Comparison of ENCODE assay signal across 9 cellular contexts in the genomic region with DNA sequence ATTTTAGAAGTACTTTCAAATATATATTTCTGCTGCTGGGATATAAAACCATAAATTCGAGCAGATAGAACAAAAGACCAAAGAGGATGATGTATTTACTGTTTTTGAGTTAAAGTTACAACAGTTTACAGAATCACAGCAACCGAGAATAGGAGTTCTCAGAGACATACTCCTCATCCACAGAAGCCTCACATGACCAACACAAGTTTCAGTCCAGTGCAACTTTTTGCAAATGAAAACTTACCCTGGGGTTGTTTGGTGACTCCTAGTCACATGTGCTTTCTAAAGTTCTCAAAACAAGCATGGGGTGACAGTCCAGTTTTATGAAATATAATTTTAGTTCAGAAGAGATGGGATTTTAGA.
DNase-seq lines count a peak whose midpoint lies in the region; ATAC-seq and TF ChIP-seq lines count a peak whose summit lies in the region.
"Had no signal": no experiment of that assay in that cellular context is flagged by ENCODE, and none has a peak within 500 bp of the region (broad histone marks: within the 10 kb centered on the region; RNA-seq: fewer than 3 reads in every experiment).

No MANE protein-coding gene starts in this region.

- no peak for DNase-seq in cardiac muscle cell (ENCODE audit: low read depth in 1 of 2, low spot score in 1 of 2)
- no peak for DNase-seq in right atrium auricular region (ENCODE audit: low spot score)
- peak; percentile 92 for DNase-seq in SK-MEL-5 (ENCODE audit: low read depth, low spot score)
- no peak for DNase-seq in left cardiac atrium
- no peak for DNase-seq in dedifferentiated amniotic fluid mesenchymal stem cell (ENCODE audit: extremely low spot score)
- no peak for DNase-seq in cerebellar nuclear complex (lab: John Stamatoyannopoulos, UW)
- DNase-seq: Karpas-422 had no signal

- H3K4me1 ChIP-seq in cardiac muscle cell (ENCODE audit: low read depth) (peaks cover 37% of the 10 kb centered on the region), right atrium auricular region (peaks cover 0 to 25% of the 10 kb centered on the region in 2 donors)

- in situ Hi-C loops in SK-MEL-5 (cut with HindIII; ENCODE audit: low pct_unique_long_range_greater_than_20kb, low sequenced_read_pairs) = no loop called here

- H3K27me3 ChIP-seq in cardiac muscle cell (no peaks in the 10 kb centered on the region), right atrium auricular region (no peaks in the 10 kb centered on the region)

- H3K36me3 ChIP-seq in cardiac muscle cell (no peaks in the 10 kb centered on the region), right atrium auricular region (no peaks in the 10 kb centered on the region)

- ATAC-seq in left cardiac atrium = peak; percentile 11 to 27
- ATAC-seq in HG03571 (IDR thresholded peaks at IDR 0.05; ENCODE audit: unreplicated experiment) = no peak
- no peak for ATAC-seq in GM19452 (IDR thresholded peaks at IDR 0.05; ENCODE audit: unreplicated experiment)

- H3K9me3 ChIP-seq in cardiac muscle cell (ENCODE audit: low read depth) (no peaks in the 10 kb centered on the region), right atrium auricular region (no peaks in the 10 kb centered on the region)

- TF ChIP-seq CTCF in cardiac muscle cell (IDR thresholded peaks at IDR 0.05; ENCODE audit: low read depth, low read length) = no peak
- no peak for TF ChIP-seq CTCF in right atrium auricular region (IDR thresholded peaks at IDR 0.05)

- intact Hi-C loops in left cardiac atrium (cut with DNase I) = no loop called here

- H3K27ac ChIP-seq in cardiac muscle cell = peak overlapping the region; percentile 87
- H3K27ac ChIP-seq in right atrium auricular region = peak overlapping the region in 1 of 2 donors; percentile 58

- H3K4me3 ChIP-seq in cardiac muscle cell = no peak overlapping the region
- H3K4me3 ChIP-seq in right atrium auricular region = no peak overlapping the region

Comparison
In these comparisons a context has a peak if more than half of its experiments do, and no peak if none do; other contexts are left out.
1. ATAC-seq: peak in left cardiac atrium (2 of 2); none in HG03571 (single experiment) and GM19452 (single experiment).